In genomic region chr21:39637971-39638628, GRCh38 we compare ENCODE assay signal across 21 cellular contexts. TPM values are rescaled to one million over a fixed set of nuclear protein-coding genes. Genes with fewer than 3 reads are reported as not detected.
DNase-seq lines count a peak whose midpoint lies in the region; FAIRE-seq and TF ChIP-seq lines count a peak whose summit lies in the region.
"Had no signal": no experiment of that assay in that cellular context is flagged by ENCODE, and none has a peak within 500 bp of the region (broad histone marks: within the 10 kb centered on the region; RNA-seq: fewer than 3 reads in every experiment).

No MANE protein-coding gene starts in this region.

- H3F3A ChIP-seq in PC-9 (ENCODE audit: insufficient read depth, low read depth): no peaks in the 10 kb centered on the region

- H3K9ac ChIP-seq in HUES6 (ENCODE audit: low read length): peak overlapping the region; percentile 21
- no peak overlapping the region for H3K9ac ChIP-seq in astrocyte (ENCODE audit: low read length)
- H3K9ac ChIP-seq: parathyroid adenoma had no signal

- TF ChIP-seq CTCF in astrocyte (IDR thresholded peaks at IDR 0.05; ENCODE audit: insufficient read depth, low read depth, low read length) (no peak), suprapubic skin (IDR thresholded peaks at IDR 0.05) (no peak), left ventricle myocardium inferior (IDR thresholded peaks at IDR 0.05; ENCODE audit: borderline replicate concordance) (no peak), PC-9 (conservative IDR thresholded peaks at IDR 0.05) (no peak), GM13977 (IDR thresholded peaks at IDR 0.05; ENCODE audit: extremely low read depth, insufficient read depth, missing control alignments) (no peak)

- in situ Hi-C loops in GM13977 (cut with MboI; ENCODE audit: low pct_unique_long_range_greater_than_20kb, low sequenced_read_pairs, unreplicated experiment): no loop called here

- DNase-seq in astrocyte (ENCODE audit: low read depth): no peak
- DNase-seq in left kidney (ENCODE audit: low read depth, low spot score): peak; percentile 84
- DNase-seq in suprapubic skin (ENCODE audit: low spot score in 2 of 2): no peak
- no peak for DNase-seq in left ventricle myocardium inferior
- no peak for DNase-seq in PC-9
- no peak for DNase-seq in GM13977 (ENCODE audit: low spot score)
- DNase-seq: activated B cell treated with CpG ODN at 0.5 μM for 24 hours; activated naive CD8-positive, alpha-beta T cell treated with anti-CD3 and anti-CD28 coated beads for 36 hours; activated T-cell treated with anti-CD3 and anti-CD28 coated beads, Interleukin-2, amount 50 U/mL, for 72 hours; AML-193; dorsolateral prefrontal cortex; hippocampal formation; NCI-H2227 treated with DMSO at 0.1 percent for 48 hours; Right ventricle myocardium superior; stimulated activated CD4-positive, alpha-beta T cell treated with anti-CD3 and anti-CD28 coated beads, Interleukin-4, amount 100 ng/mL, for 4 hours; stimulated activated CD8-positive, alpha-beta memory T cell treated with anti-CD3 and anti-CD28 coated beads, Interleukin-4, amount 100 ng/mL, for 48 hours had no signal

- H3K4me2 ChIP-seq in astrocyte (ENCODE audit: low read length) (peak overlapping the region; percentile 48), PC-9 (no peak overlapping the region)

- H3K9me2 ChIP-seq in PC-9 (ENCODE audit: insufficient read depth): no peaks in the 10 kb centered on the region

- H3K9me3 ChIP-seq in HUES6 (ENCODE audit: control insufficient read depth, insufficient read depth, low read depth, low read length) (no peaks in the 10 kb centered on the region), astrocyte (ENCODE audit: insufficient read depth, low read depth, low read length) (no peaks in the 10 kb centered on the region), suprapubic skin (no peaks in the 10 kb centered on the region), left ventricle myocardium inferior (replicated peaks) (no peaks in the 10 kb centered on the region), PC-9 (ENCODE audit: insufficient read depth, low read depth) (no peaks in the 10 kb centered on the region)
- H3K9me3 ChIP-seq: breast epithelium had no signal

- TF ChIP-seq POLR2A in suprapubic skin (IDR thresholded peaks at IDR 0.05): no peak

- peak overlapping the region; percentile 36 for H3K27ac Mint-ChIP-seq in astrocyte (ENCODE audit: unreplicated experiment)
- H3K27ac Mint-ChIP-seq: activated B cell treated with CpG ODN at 0.5 μM for 24 hours; activated naive CD8-positive, alpha-beta T cell treated with anti-CD3 and anti-CD28 coated beads for 36 hours; activated T-cell treated with anti-CD3 and anti-CD28 coated beads, Interleukin-2, amount 50 U/mL, for 72 hours had no signal

- H3K4me3 Mint-ChIP-seq in astrocyte (ENCODE audit: unreplicated experiment): no peak overlapping the region
- H3K4me3 Mint-ChIP-seq: activated B cell treated with CpG ODN at 0.5 μM for 24 hours; activated naive CD8-positive, alpha-beta T cell treated with anti-CD3 and anti-CD28 coated beads for 36 hours; activated T-cell treated with anti-CD3 and anti-CD28 coated beads, Interleukin-2, amount 50 U/mL, for 72 hours had no signal

- H3K27me3 ChIP-seq in HUES6 (ENCODE audit: control insufficient read depth, insufficient read depth, low read length) (no peaks in the 10 kb centered on the region), astrocyte (ENCODE audit: insufficient read depth, low read length) (no peaks in the 10 kb centered on the region), suprapubic skin (peaks cover 5% of the 10 kb centered on the region), left ventricle myocardium inferior (ENCODE audit: low read depth) (peaks cover 32% of the 10 kb centered on the region), PC-9 (ENCODE audit: insufficient read depth, low read depth) (peaks cover 65% of the 10 kb centered on the region)
- H3K27me3 ChIP-seq: breast epithelium had no signal

- peaks cover 1% of the 10 kb centered on the region for H3K36me3 Mint-ChIP-seq in astrocyte (ENCODE audit: low read depth, unreplicated experiment)
- H3K36me3 Mint-ChIP-seq: activated naive CD8-positive, alpha-beta T cell treated with anti-CD3 and anti-CD28 coated beads for 36 hours had no signal

- H3K4me1 ChIP-seq in HUES6 (ENCODE audit: control insufficient read depth, insufficient read depth, low read length) (peaks cover 69% of the 10 kb centered on the region), astrocyte (ENCODE audit: insufficient read depth, low read length) (peaks cover 18% of the 10 kb centered on the region), suprapubic skin (no peaks in the 10 kb centered on the region), left ventricle myocardium inferior (no peaks in the 10 kb centered on the region), PC-9 (replicated peaks; ENCODE audit: insufficient read depth) (no peaks in the 10 kb centered on the region)
- H3K4me1 ChIP-seq: breast epithelium, parathyroid adenoma had no signal

- H3K79me2 ChIP-seq in astrocyte (ENCODE audit: insufficient read depth, low read length) (no peaks in the 10 kb centered on the region), PC-9 (ENCODE audit: low read depth) (no peaks in the 10 kb centered on the region)
- H3K79me2 ChIP-seq: parathyroid adenoma had no signal

- H3K36me3 ChIP-seq in HUES6 (ENCODE audit: control insufficient read depth, insufficient read depth, low read length) (peaks cover 6% of the 10 kb centered on the region; the same call in 1 of the 2 replicates), astrocyte (ENCODE audit: insufficient read depth, low read length) (no peaks in the 10 kb centered on the region), suprapubic skin (no peaks in the 10 kb centered on the region), left ventricle myocardium inferior (no peaks in the 10 kb centered on the region), PC-9 (ENCODE audit: low read depth) (no peaks in the 10 kb centered on the region)
- H3K36me3 ChIP-seq: breast epithelium had no signal

- WGBS in suprapubic skin: 81% methylated on average over 17 of the region's 17 CpGs

- no peaks in the 10 kb centered on the region for H3K27me3 Mint-ChIP-seq in astrocyte (ENCODE audit: low read depth, unreplicated experiment)

- no peaks in the 10 kb centered on the region for H3K9me3 Mint-ChIP-seq in astrocyte (ENCODE audit: unreplicated experiment)
- H3K9me3 Mint-ChIP-seq: activated naive CD8-positive, alpha-beta T cell treated with anti-CD3 and anti-CD28 coated beads for 36 hours had no signal

- intact Hi-C loops in left ventricle myocardium inferior (cut with micrococcal nuclease): no loop called here
- intact Hi-C loops in PC-9 (cut with micrococcal nuclease; ENCODE audit: unreplicated experiment): no loop called here

- H3K4me3 ChIP-seq in HUES6 (ENCODE audit: low read depth, low read length) (0 out of 2 replicates have a peak overlapping the region, but pooled peaks have one; percentile 16), astrocyte (ENCODE audit: insufficient read depth, low read depth, low read length) (no peak overlapping the region), suprapubic skin (no peak overlapping the region), left ventricle myocardium inferior (no peak overlapping the region), PC-9 (no peak overlapping the region)
- H3K4me3 ChIP-seq: breast epithelium, dorsolateral prefrontal cortex had no signal

- H3K27ac ChIP-seq in HUES6 (ENCODE audit: low read depth, low read length) (0 out of 2 replicates have a peak overlapping the region, but pooled peaks have one; percentile 37), astrocyte (ENCODE audit: low read depth, low read length) (no peak overlapping the region), suprapubic skin (peak overlapping the region; percentile 55), left ventricle myocardium inferior (replicated peaks) (no peak overlapping the region), PC-9 (no peak overlapping the region)
- H3K27ac ChIP-seq: breast epithelium, dorsolateral prefrontal cortex, parathyroid adenoma had no signal

- H2AFZ ChIP-seq in astrocyte (ENCODE audit: low read depth, low read length) (peak overlapping the region; percentile 3), PC-9 (no peak overlapping the region)
- H2AFZ ChIP-seq: parathyroid adenoma had no signal

- CTCF ChIA-PET in PC-9 (lab: Charles Lee): no interaction called here

- POLR2A ChIA-PET in PC-9 (lab: Charles Lee; ENCODE audit: unreplicated experiment): no interaction called here

- BruUV-seq in PC-9 (replicated peaks; lab: Mats Ljungman, UMichigan): no TSS peak

- no peak for FAIRE-seq in astrocyte (lab: Jason Lieb, UNC)

- TF ChIP-seq EP300 in suprapubic skin (IDR thresholded peaks at IDR 0.05): no peak

- H3K4me1 Mint-ChIP-seq in astrocyte (ENCODE audit: low read depth, unreplicated experiment): peaks cover 32% of the 10 kb centered on the region
- H3K4me1 Mint-ChIP-seq: activated B cell treated with CpG ODN at 0.5 μM for 24 hours; activated naive CD8-positive, alpha-beta T cell treated with anti-CD3 and anti-CD28 coated beads for 36 hours had no signal

- H4K20me1 ChIP-seq in astrocyte (ENCODE audit: insufficient read depth, low read length) (no peaks in the 10 kb centered on the region), PC-9 (ENCODE audit: insufficient read depth) (no peaks in the 10 kb centered on the region)

RNA-seq across cellular contexts. Expression of gene B3GALT5, which starts 25.4 kb away (rescaled TPM):
- total RNA-seq in astrocyte: 2.2 and 2.5 TPM in 2 replicates
- 1 to 10 TPM in 3 of 4 donors, under 1 TPM in 1; 0.89 to 5.9 (median 3.1) TPM for total RNA-seq in suprapubic skin
- 0.03 TPM for total RNA-seq in left ventricle myocardium inferior
- total RNA-seq in PC-9 (2021): 0.09 and 0.25 TPM in 2 replicates
- total RNA-seq: activated B cell treated with CpG ODN at 0.5 μM for 24 hours; activated naive CD8-positive, alpha-beta T cell treated with anti-CD3 and anti-CD28 coated beads for 36 hours; activated T-cell treated with anti-CD3 and anti-CD28 coated beads, Interleukin-2, amount 50 U/mL, for 72 hours; mononuclear cell; T-helper 1 cell treated with Interleukin-12 subunit alpha and Interleukin-12 subunit beta and Interleukin-4 antibody, amounts not matched to agents 30 ng/mL and 1 ng/mL, for 36 hours had no signal

Comparison
In these comparisons a context has a peak if more than half of its experiments do, and no peak if none do; other contexts are left out.
1. H3K27ac ChIP-seq: peak in HUES6 (single experiment) and suprapubic skin (single experiment); none in astrocyte (single experiment), left ventricle myocardium inferior (single experiment) and PC-9 (single experiment).